Comparison of ENCODE assay signal across 16 cellular contexts in genomic region chr3:191355406-191355805, GRCh38. TPM values are rescaled to one million over a fixed set of nuclear protein-coding genes. Genes with fewer than 3 reads are reported as not detected.
DNase-seq lines count a peak whose midpoint lies in the region; ATAC-seq and TF ChIP-seq lines count a peak whose summit lies in the region.
"Had no signal": no experiment of that assay in that cellular context is flagged by ENCODE, and none has a peak within 500 bp of the region (broad histone marks: within the 10 kb centered on the region; RNA-seq: fewer than 3 reads in every experiment).

No MANE protein-coding gene starts in this region.

- peaks cover 55% of the 10 kb centered on the region for H3K4me1 Mint-ChIP-seq in activated B cell treated with CpG ODN at 0.5 μM for 24 hours
- peaks cover 20% of the 10 kb centered on the region for H3K4me1 Mint-ChIP-seq in activated T-cell treated with anti-CD3 and anti-CD28 coated beads, Interleukin-2, amount 50 U/mL, for 24 hours (ENCODE audit: low read depth)
- H3K4me1 Mint-ChIP-seq: central memory CD8-positive, alpha-beta T cell had no signal

- CTCF ChIA-PET in activated B cell treated with CpG ODN at 0.5 μM for 24 hours (lab: Charles Lee): interaction anchor here (0.9 to 2.2 kb wide), 2 partner anchors 14 to 111 kb away, joined by 3 to 10 read pairs; no protein-coding TSS in a partner anchor

- H3K27ac Mint-ChIP-seq in activated B cell treated with CpG ODN at 0.5 μM for 24 hours: peak overlapping the region; percentile 84
- no peak overlapping the region for H3K27ac Mint-ChIP-seq in activated T-cell treated with anti-CD3 and anti-CD28 coated beads, Interleukin-2, amount 50 U/mL, for 24 hours
- H3K27ac Mint-ChIP-seq: CD8-positive, alpha-beta T cell had no signal

- H3K36me3 ChIP-seq in Peyer's patch: peaks cover 0 to 19% (median 0%) of the 10 kb centered on the region in 3 donors

- no peaks in the 10 kb centered on the region for H3K9me3 ChIP-seq in Peyer's patch
- H3K9me3 ChIP-seq: gastrocnemius medialis had no signal

- no peak overlapping the region for H3K27ac ChIP-seq in Peyer's patch
- H3K27ac ChIP-seq: gastrocnemius medialis had no signal

- H3K9me3 Mint-ChIP-seq in activated B cell treated with CpG ODN at 0.5 μM for 24 hours: no peaks in the 10 kb centered on the region
- no peaks in the 10 kb centered on the region for H3K9me3 Mint-ChIP-seq in activated T-cell treated with anti-CD3 and anti-CD28 coated beads, Interleukin-2, amount 50 U/mL, for 24 hours
- H3K9me3 Mint-ChIP-seq: CD8-positive, alpha-beta T cell; central memory CD8-positive, alpha-beta T cell had no signal

- H3K36me3 Mint-ChIP-seq in activated B cell treated with CpG ODN at 0.5 μM for 24 hours (ENCODE audit: low read depth): peaks cover 39% of the 10 kb centered on the region
- H3K36me3 Mint-ChIP-seq in activated T-cell treated with anti-CD3 and anti-CD28 coated beads, Interleukin-2, amount 50 U/mL, for 24 hours (ENCODE audit: low read depth): peaks cover 5% of the 10 kb centered on the region
- H3K36me3 Mint-ChIP-seq: CD8-positive, alpha-beta T cell had no signal

- no peaks in the 10 kb centered on the region for H3K27me3 ChIP-seq in Peyer's patch
- H3K27me3 ChIP-seq: gastrocnemius medialis had no signal

- no peaks in the 10 kb centered on the region for H3K27me3 Mint-ChIP-seq in activated B cell treated with CpG ODN at 0.5 μM for 24 hours
- H3K27me3 Mint-ChIP-seq in activated T-cell treated with anti-CD3 and anti-CD28 coated beads, Interleukin-2, amount 50 U/mL, for 24 hours: no peaks in the 10 kb centered on the region
- H3K27me3 Mint-ChIP-seq: central memory CD8-positive, alpha-beta T cell had no signal

- ATAC-seq in GM18502 (IDR thresholded peaks at IDR 0.05; ENCODE audit: poor library complexity, unreplicated experiment) (peak; percentile 82), GM19468 (IDR thresholded peaks at IDR 0.05; ENCODE audit: extremely low read depth, unreplicated experiment) (peak; percentile 51), HG02981 (IDR thresholded peaks at IDR 0.05; ENCODE audit: unreplicated experiment) (peak; percentile 80), activated B cell treated with CpG ODN at 0.5 μM for 24 hours (ENCODE audit: low read depth) (peak; percentile 76)
- ATAC-seq: CD8-positive, alpha-beta T cell; gastrocnemius medialis had no signal

- H3K4me3 ChIP-seq in Peyer's patch: no peak overlapping the region
- H3K4me3 ChIP-seq: gastrocnemius medialis had no signal

- H3K4me1 ChIP-seq in Peyer's patch: peaks cover 0 to 37% (median 14%) of the 10 kb centered on the region in 4 donors

- DNase-seq in activated B cell treated with CpG ODN at 0.5 μM for 24 hours (no peak), Peyer's patch (no peak), NCI-H748 treated with DMSO at 0.1 percent for 48 hours (lab: John Stamatoyannopoulos, UW) (no peak), NCI-H2196 (lab: John Stamatoyannopoulos, UW; ENCODE audit: unreplicated experiment) (no peak)
- no peak for DNase-seq in activated T-cell treated with anti-CD3 and anti-CD28 coated beads, Interleukin-2, amount 50 U/mL, for 24 hours
- DNase-seq: activated T-cell treated with anti-CD3 and anti-CD28 coated beads for 4 hours; CD8-positive, alpha-beta T cell; gastrocnemius medialis; H7; midbrain; NCI-H187 had no signal

- TF ChIP-seq POLR2A in Peyer's patch (IDR thresholded peaks at IDR 0.05): no peak

- POLR2A ChIA-PET in activated B cell treated with CpG ODN at 0.5 μM for 24 hours (lab: Charles Lee): interaction anchor here (0.9 to 1.6 kb wide), 7 partner anchors 15 to 85 kb away, joined by 3 to 7 read pairs (median 3); partner anchors contain the start of genes CCDC50 and UTS2B

- intact Hi-C loops in activated B cell treated with CpG ODN at 0.5 μM for 24 hours (cut with micrococcal nuclease): loop anchor here (1.0 kb wide), 2 partner anchors 25 to 109 kb away; partner anchors contain the start of gene UTS2B

- no peak for TF ChIP-seq CTCF in activated B cell treated with CpG ODN at 0.5 μM for 24 hours (IDR thresholded peaks at IDR 0.05)
- TF ChIP-seq CTCF in Peyer's patch (IDR thresholded peaks at IDR 0.05): no peak

- H3K4me3 Mint-ChIP-seq in activated B cell treated with CpG ODN at 0.5 μM for 24 hours: peak overlapping the region; percentile 52
- H3K4me3 Mint-ChIP-seq in activated T-cell treated with anti-CD3 and anti-CD28 coated beads, Interleukin-2, amount 50 U/mL, for 24 hours: no peak overlapping the region
- H3K4me3 Mint-ChIP-seq: CD8-positive, alpha-beta T cell; central memory CD8-positive, alpha-beta T cell had no signal

RNA-seq across cellular contexts. Expression of gene UTS2B, which starts 25.1 kb away (rescaled TPM):
- total RNA-seq in activated B cell treated with CpG ODN at 0.5 μM for 24 hours (1.9 and 2.1 TPM in 2 replicates), Peyer's patch (1 to 10 TPM in 2 of 4 donors, not detected in 2; 1.9 to 6.6 TPM)
- total RNA-seq: CD8-positive, alpha-beta T cell; gastrocnemius medialis; skeletal muscle tissue had no signal

RNA-seq across cellular contexts. Expression of gene CCDC50, which starts 26.2 kb away (rescaled TPM):
- total RNA-seq in activated B cell treated with CpG ODN at 0.5 μM for 24 hours (144 and 153 TPM in 2 replicates), Peyer's patch (100 to 1,000 TPM in 2 of 4 donors, 10 to 100 TPM in 2; 68.1 to 201 (median 106) TPM)
